In the genomic region with DNA sequence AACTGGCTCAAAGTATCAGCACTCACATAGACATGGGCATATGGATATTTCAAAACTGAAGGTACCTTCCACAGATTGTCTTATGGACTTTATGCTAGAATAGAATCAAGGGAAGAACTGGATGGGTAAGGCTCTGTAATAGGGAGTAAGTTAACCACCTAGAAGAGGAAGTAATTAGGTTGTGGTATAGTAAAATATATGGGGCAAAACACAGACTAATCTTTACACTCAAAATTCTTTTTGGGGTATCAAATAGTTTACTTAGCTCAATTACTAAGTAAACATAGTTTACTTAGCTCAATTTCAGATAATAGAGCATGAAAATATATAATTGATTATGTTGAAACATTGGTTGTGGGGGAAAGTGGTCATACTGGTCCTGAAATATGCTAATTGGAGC, we compare ENCODE assay signal across 17 cellular contexts.
DNase-seq lines count a peak whose midpoint lies in the region; ATAC-seq and TF ChIP-seq lines count a peak whose summit lies in the region.
"Had no signal": no experiment of that assay in that cellular context is flagged by ENCODE, and none has a peak within 500 bp of the region (broad histone marks: within the 10 kb centered on the region; RNA-seq: fewer than 3 reads in every experiment).

No MANE protein-coding gene starts in this region.

- TF ChIP-seq CTCF in NB4 (IDR thresholded peaks at IDR 0.05; ENCODE audit: low read depth, low read length) = no peak
- TF ChIP-seq CTCF in gastroesophageal sphincter (IDR thresholded peaks at IDR 0.05) = no peak

- intact Hi-C loops in CD4-positive, alpha-beta memory T cell (cut with micrococcal nuclease) = no loop called here

- no peak overlapping the region for H3K27ac ChIP-seq in CD4-positive, alpha-beta memory T cell (ENCODE audit: low read depth, low read length)
- H3K27ac ChIP-seq in gastroesophageal sphincter = no peak overlapping the region
- H3K27ac ChIP-seq: body of pancreas, prostate gland had no signal

- CTCF ChIA-PET in CD4-positive, alpha-beta memory T cell (lab: Charles Lee; ENCODE audit: partially characterized antibody) = no interaction called here

- H3K4me3 Mint-ChIP-seq in CD4-positive, alpha-beta memory T cell = no peak overlapping the region

- H3K27ac Mint-ChIP-seq in CD4-positive, alpha-beta memory T cell = no peak overlapping the region

- no peaks in the 10 kb centered on the region for H3K36me3 ChIP-seq in CD4-positive, alpha-beta memory T cell (ENCODE audit: insufficient read depth, low read length)
- no peaks in the 10 kb centered on the region for H3K36me3 ChIP-seq in gastroesophageal sphincter
- H3K36me3 ChIP-seq: prostate gland had no signal

- TF ChIP-seq EP300 in gastroesophageal sphincter (IDR thresholded peaks at IDR 0.05) = no peak

- peaks cover 3% of the 10 kb centered on the region in 2 donors for H3K27me3 Mint-ChIP-seq in CD4-positive, alpha-beta memory T cell

- peaks cover 0 to 6% (median 0%) of the 10 kb centered on the region in 8 donors for H3K9me3 Mint-ChIP-seq in CD4-positive, alpha-beta memory T cell

- H3K4me1 Mint-ChIP-seq in CD4-positive, alpha-beta memory T cell = peaks cover 0 to 4% (median 2%) of the 10 kb centered on the region in 4 donors

- DNase-seq in NB4 (ENCODE audit: low read depth) (peak; percentile 22), inferior parietal cortex (ENCODE audit: extremely low spot score) (no peak)
- no peak for DNase-seq in CD4-positive, alpha-beta memory T cell
- DNase-seq: activated CD4-positive, alpha-beta T cell treated with anti-CD3 and anti-CD28 coated beads, Interleukin-2, amount 50 U/mL, for 1 hour; activated effector memory CD4-positive, alpha-beta T cell treated with Interleukin-2 at 50 U/mL for 16 hours; body of pancreas; DMS79; effector memory CD4-positive, alpha-beta T cell; HCEC 1CT; NCI-H1694 treated with DMSO at 0.1 percent for 48 hours; stimulated activated CD4-positive, alpha-beta T cell treated with anti-CD3 and anti-CD28 coated beads, Interleukin-1b, Interleukin-23, amount 100 ng/mL, for 48 hours had no signal

- H3K4me3 ChIP-seq in NB4 (ENCODE audit: low read depth, low read length) (no peak overlapping the region), gastroesophageal sphincter (no peak overlapping the region)
- H3K4me3 ChIP-seq in CD4-positive, alpha-beta memory T cell (ENCODE audit: low read length in 2 of 2) = no peak overlapping the region
- H3K4me3 ChIP-seq: body of pancreas, prostate gland had no signal

- POLR2A ChIA-PET in CD4-positive, alpha-beta memory T cell (lab: Charles Lee; ENCODE audit: partially characterized antibody) = no interaction called here

- H3K4me1 ChIP-seq in CD4-positive, alpha-beta memory T cell (ENCODE audit: insufficient read depth, low read length) = no peaks in the 10 kb centered on the region
- no peaks in the 10 kb centered on the region for H3K4me1 ChIP-seq in gastroesophageal sphincter
- H3K4me1 ChIP-seq: body of pancreas, prostate gland had no signal

- peak; percentile 37 for ATAC-seq in GM18861 (IDR thresholded peaks at IDR 0.05; ENCODE audit: unreplicated experiment)
- peak; percentile 48 for ATAC-seq in GM21423 (IDR thresholded peaks at IDR 0.05; ENCODE audit: unreplicated experiment)
- ATAC-seq in HG03060 (IDR thresholded peaks at IDR 0.05; ENCODE audit: low read depth, unreplicated experiment) = peak; percentile 35
- ATAC-seq in HG02571 (IDR thresholded peaks at IDR 0.05; ENCODE audit: unreplicated experiment) = no peak
- no peak for ATAC-seq in gastroesophageal sphincter
- ATAC-seq: body of pancreas had no signal

- H3K9me3 ChIP-seq in CD4-positive, alpha-beta memory T cell (ENCODE audit: control insufficient read depth in 1 of 2, low read length in 2 of 2) = no peaks in the 10 kb centered on the region
- no peaks in the 10 kb centered on the region for H3K9me3 ChIP-seq in gastroesophageal sphincter
- H3K9me3 ChIP-seq: body of pancreas, prostate gland had no signal

- no peak for TF ChIP-seq POLR2A in NB4 (IDR thresholded peaks at IDR 0.05; ENCODE audit: extremely low read depth, insufficient read length)
- TF ChIP-seq POLR2A in gastroesophageal sphincter (IDR thresholded peaks at IDR 0.05) = no peak

- H3K27me3 ChIP-seq in CD4-positive, alpha-beta memory T cell (ENCODE audit: insufficient read depth, low read length) = no peaks in the 10 kb centered on the region
- no peaks in the 10 kb centered on the region for H3K27me3 ChIP-seq in gastroesophageal sphincter
- H3K27me3 ChIP-seq: body of pancreas had no signal

- no peaks in the 10 kb centered on the region for H3K36me3 Mint-ChIP-seq in CD4-positive, alpha-beta memory T cell

Comparison
In these comparisons a context has a peak if more than half of its experiments do, and no peak if none do; other contexts are left out.
1. ATAC-seq: peak in GM18861 (single experiment), GM21423 (single experiment) and HG03060 (single experiment); none in HG02571 (single experiment) and gastroesophageal sphincter (single experiment).